ENCODE assay signal across 20 cellular contexts in the genomic region with DNA sequence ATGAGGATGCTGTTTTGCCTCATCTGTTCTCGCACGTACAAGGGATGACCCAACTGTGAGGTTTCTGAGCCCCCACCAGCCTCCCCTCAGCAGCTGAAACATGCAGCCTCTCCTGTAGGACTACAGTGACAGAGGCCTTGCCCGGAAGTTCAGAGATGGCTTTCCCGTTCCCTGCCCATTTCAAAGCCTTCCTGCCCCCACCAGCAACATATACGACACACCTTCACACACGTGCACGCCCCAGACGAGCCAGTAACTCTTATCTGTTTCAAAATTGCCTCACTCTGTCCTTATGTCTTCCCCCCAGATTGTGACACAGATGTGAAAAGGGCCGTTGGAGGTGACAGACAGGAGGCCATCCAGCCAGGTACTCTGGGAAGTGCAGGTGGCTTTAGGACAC.
"Had no signal": no experiment of that assay in that cellular context is flagged by ENCODE, and none has a peak within 500 bp of the region (broad histone marks: within the 10 kb centered on the region; RNA-seq: fewer than 3 reads in every experiment).

No MANE protein-coding gene starts in this region.

- H3K4me1 Mint-ChIP-seq: activated CD4-positive, alpha-beta T cell treated with anti-CD3 and anti-CD28 coated beads for 36 hours; activated T-helper 17 cell treated with anti-CD3 and anti-CD28 coated beads, Interleukin-2, amount 50 U/mL, for 72 hours; natural killer cell had no signal

- H3K27ac Mint-ChIP-seq: activated CD4-positive, alpha-beta T cell treated with anti-CD3 and anti-CD28 coated beads for 36 hours; activated CD8-positive, alpha-beta T cell treated with anti-CD3 and anti-CD28 coated beads for 36 hours; activated naive CD8-positive, alpha-beta T cell treated with anti-CD3 and anti-CD28 coated beads, Interleukin-2, amount 10 ng/mL, durations not matched to agents 7 days and 5 days; activated T-helper 17 cell treated with anti-CD3 and anti-CD28 coated beads, Interleukin-2, amount 50 U/mL, for 72 hours; natural killer cell; stimulated activated naive CD8-positive, alpha-beta T cell treated with anti-CD3 and anti-CD28 coated beads, Interleukin-15, Interleukin-2, amounts not matched to agents 100 ng/mL and 50 ng/mL, for 24 hours had no signal

- H3K36me3 ChIP-seq: colonic mucosa had no signal

- H3K4me1 ChIP-seq: colonic mucosa, gastroesophageal sphincter, vagina had no signal

- H3K36me3 Mint-ChIP-seq: activated naive CD8-positive, alpha-beta T cell treated with anti-CD3 and anti-CD28 coated beads, Interleukin-2, amount 10 ng/mL, durations not matched to agents 7 days and 5 days; natural killer cell had no signal

- DNase-seq: activated CD4-positive, alpha-beta T cell treated with anti-CD3 and anti-CD28 coated beads for 36 hours; activated CD8-positive, alpha-beta T cell treated with anti-CD3 and anti-CD28 coated beads for 36 hours; activated naive CD4-positive, alpha-beta T cell; activated naive CD8-positive, alpha-beta T cell treated with anti-CD3 and anti-CD28 coated beads, Interleukin-2, amount 10 ng/mL, durations not matched to agents 7 days and 5 days; activated T-cell treated with anti-CD3 and anti-CD28 coated beads, Interleukin-2, amount 50 U/mL, for 1 hour; brain microvascular endothelial cell; central memory CD4-positive, alpha-beta T cell; colonic mucosa; heart right ventricle; natural killer cell; stimulated activated CD4-positive, alpha-beta T cell treated with anti-CD3 and anti-CD28 coated beads, Interleukin-12 subunit alpha, Interleukin-12 subunit beta, amount 100 ng/mL, for 4 hours; stimulated activated CD4-positive, alpha-beta T cell treated with anti-CD3 and anti-CD28 coated beads, Interleukin-1b, Interleukin-23, amount 100 ng/mL, for 48 hours; stimulated activated CD8-positive, alpha-beta memory T cell treated with anti-CD3 and anti-CD28 coated beads, Interleukin-4, amount 100 ng/mL, for 48 hours; SW 1271; trophoblast cell had no signal

- H3K9me3 Mint-ChIP-seq: activated CD8-positive, alpha-beta T cell treated with anti-CD3 and anti-CD28 coated beads for 36 hours; activated naive CD8-positive, alpha-beta T cell treated with anti-CD3 and anti-CD28 coated beads, Interleukin-2, amount 10 ng/mL, durations not matched to agents 7 days and 5 days; activated T-helper 17 cell treated with anti-CD3 and anti-CD28 coated beads, Interleukin-2, amount 50 U/mL, for 72 hours; natural killer cell; stimulated activated naive CD8-positive, alpha-beta T cell treated with anti-CD3 and anti-CD28 coated beads, Interleukin-15, Interleukin-2, amounts not matched to agents 100 ng/mL and 50 ng/mL, for 24 hours had no signal

- H3K27me3 ChIP-seq: brain microvascular endothelial cell, colonic mucosa, gastroesophageal sphincter, heart right ventricle, vagina had no signal

- H3K9me3 ChIP-seq: colonic mucosa, gastroesophageal sphincter, heart right ventricle, vagina had no signal

- H3K4me3 ChIP-seq: colonic mucosa, gastroesophageal sphincter, heart right ventricle, vagina had no signal

- H3K4me3 Mint-ChIP-seq: activated CD4-positive, alpha-beta T cell treated with anti-CD3 and anti-CD28 coated beads for 36 hours; activated CD8-positive, alpha-beta T cell treated with anti-CD3 and anti-CD28 coated beads for 36 hours; activated naive CD8-positive, alpha-beta T cell treated with anti-CD3 and anti-CD28 coated beads, Interleukin-2, amount 10 ng/mL, durations not matched to agents 7 days and 5 days; activated T-helper 17 cell treated with anti-CD3 and anti-CD28 coated beads, Interleukin-2, amount 50 U/mL, for 72 hours; natural killer cell; stimulated activated naive CD8-positive, alpha-beta T cell treated with anti-CD3 and anti-CD28 coated beads, Interleukin-15, Interleukin-2, amounts not matched to agents 100 ng/mL and 50 ng/mL, for 24 hours had no signal

- H3K27ac ChIP-seq: brain microvascular endothelial cell, colonic mucosa, gastroesophageal sphincter, heart right ventricle, vagina had no signal

- ATAC-seq: activated CD4-positive, alpha-beta T cell treated with anti-CD3 and anti-CD28 coated beads for 36 hours; activated CD8-positive, alpha-beta T cell treated with anti-CD3 and anti-CD28 coated beads for 36 hours; activated T-helper 17 cell treated with anti-CD3 and anti-CD28 coated beads, Interleukin-2, amount 50 U/mL, for 72 hours; esophagus mucosa; gastroesophageal sphincter; heart right ventricle; natural killer cell had no signal
